In the genomic region with DNA sequence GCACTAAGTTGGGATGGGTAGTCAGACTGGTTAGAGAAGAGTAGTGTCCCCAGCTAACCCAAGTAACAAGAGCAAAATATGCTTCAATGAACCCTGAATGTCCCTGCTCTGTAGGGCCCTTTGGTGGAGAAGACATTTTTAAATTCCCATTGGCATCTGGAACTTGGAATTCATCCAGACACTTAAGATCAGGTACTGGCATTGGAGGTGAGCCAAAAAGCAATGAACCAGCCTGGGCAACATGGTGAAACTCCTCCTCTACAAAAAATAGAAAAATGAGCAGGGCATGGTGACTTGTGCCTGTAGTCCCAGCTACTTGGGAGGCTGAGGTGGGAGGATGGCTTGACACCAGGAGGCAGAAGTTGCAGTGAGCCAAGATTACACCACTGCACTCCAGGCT, we compare ENCODE assay signal across 28 cellular contexts. TPM values are rescaled to one million over a fixed set of nuclear protein-coding genes. Genes with fewer than 3 reads are reported as not detected.
"Had no signal": no experiment of that assay in that cellular context is flagged by ENCODE, and none has a peak within 500 bp of the region (broad histone marks: within the 10 kb centered on the region; RNA-seq: fewer than 3 reads in every experiment).

No MANE protein-coding gene starts in this region.

- H3K4me3 ChIP-seq: ascending aorta, body of pancreas, SK-N-MC had no signal

- H3K4me1 ChIP-seq: ascending aorta, body of pancreas had no signal

- DNase-seq: activated CD4-positive, alpha-beta memory T cell treated with anti-CD3 and anti-CD28 coated beads for 36 hours; activated CD4-positive, alpha-beta T cell treated with anti-CD3 and anti-CD28 coated beads, Interleukin-2, amount 10 ng/mL, durations not matched to agents 7 days and 5 days; activated CD4-positive, CD25-positive, alpha-beta regulatory T cell; activated CD8-positive, alpha-beta memory T cell treated with anti-CD3 and anti-CD28 coated beads for 24 hours; activated effector memory CD4-positive, alpha-beta T cell treated with anti-CD3 and anti-CD28 coated beads, Interleukin-2, amount 50 U/mL, for 16 hours; activated naive CD4-positive, alpha-beta T cell treated with Interleukin-2 at 50 U/mL for 16 hours; activated naive CD8-positive, alpha-beta T cell treated with anti-CD3 and anti-CD28 coated beads, Interleukin-2, amount 50 U/mL, for 24 hours; activated T-cell treated with anti-CD3 and anti-CD28 coated beads, Interleukin-2, amount 50 U/mL, for 4 hours; amniotic stem cell; body of pancreas; KG1; NCI-H1092; NCI-H1436; NCI-H1694 treated with DMSO at 0.1 percent for 48 hours; NCI-H2081 treated with DMSO at 0.1 percent for 48 hours; NCI-H2227 treated with DMSO at 0.1 percent for 48 hours; NCI-H446 treated with DMSO at 0.1 percent for 48 hours; NCI-H524 treated with DMSO at 0.1 percent for 48 hours; NCI-H748 treated with DMSO at 0.1 percent for 48 hours; T-cell; T-helper 2 cell; T1000 had no signal

- H3K27me3 ChIP-seq: ascending aorta, body of pancreas had no signal

- H3K36me3 ChIP-seq: ascending aorta had no signal

- H3K27ac ChIP-seq: ascending aorta, body of pancreas, SK-N-MC, VCaP had no signal

- H3K9me3 ChIP-seq: ascending aorta, body of pancreas had no signal

- FAIRE-seq: TTC549 had no signal

- ATAC-seq: activated naive CD4-positive, alpha-beta T cell treated with anti-CD3 and anti-CD28 coated beads, Interleukin-2, amount 50 U/mL, for 72 hours; activated naive CD8-positive, alpha-beta T cell treated with anti-CD3 and anti-CD28 coated beads, Interleukin-2, amount 50 U/mL, for 24 hours; activated T-cell treated with anti-CD3 and anti-CD28 coated beads, Interleukin-2, amount 50 U/mL, for 4 hours; body of pancreas; T-cell had no signal

RNA-seq across cellular contexts. Expression of a gene that starts 58.9 kb away (rescaled TPM):
- total RNA-seq: OCI-LY7 had no signal
